Comparison of ENCODE assay signal across 24 cellular contexts in genomic region chr19:30064776-30065494, GRCh38.
A peak's percentile ranks its signal among the peaks of the same experiment; 100 is the strongest.
DNase-seq lines count a peak whose midpoint lies in the region; ATAC-seq and TF ChIP-seq lines count a peak whose summit lies in the region.
"Had no signal": no experiment of that assay in that cellular context is flagged by ENCODE, and none has a peak within 500 bp of the region (broad histone marks: within the 10 kb centered on the region; RNA-seq: fewer than 3 reads in every experiment).

No MANE protein-coding gene starts in this region.

- no peak overlapping the region for H4K8ac ChIP-seq in H9 (replicated peaks; ENCODE audit: insufficient read length, low read depth, low read length)

- H3K4me2 ChIP-seq in H9 (ENCODE audit: insufficient read depth, insufficient read length, low read length): no peak overlapping the region

- TF ChIP-seq POLR2A in breast epithelium (IDR thresholded peaks at IDR 0.05): no peak

- peak overlapping the region in 2 of 3 donors; percentile 13 to 33 for H3K4me3 ChIP-seq in breast epithelium
- H3K4me3 ChIP-seq: heart left ventricle, K562, MG63, tibial artery had no signal

- no peak overlapping the region for H3K18ac ChIP-seq in H9 (ENCODE audit: insufficient read length, low read depth, low read length)

- H4K5ac ChIP-seq in H9 (ENCODE audit: insufficient read length, low read depth, low read length): no peak overlapping the region

- H2AFZ ChIP-seq in H9 (ENCODE audit: low read length): no peak overlapping the region

- no peak overlapping the region for H3K23ac ChIP-seq in H9 (ENCODE audit: insufficient read length, low read depth, low read length)

- no CpG with 5 or more reads among the region's 16 CpGs for WGBS in H9 (ENCODE audit: extremely low coverage, insufficient read length, low lambda C conversion rate)

- intact Hi-C loops in breast epithelium (cut with DNase I; ENCODE audit: low total_unique reads) (loop anchor here (5.0 kb wide), 1 partner anchor 1287 kb away; no protein-coding TSS in a partner anchor), MCF 10A (cut with micrococcal nuclease) (no loop called here)

- H3K9ac ChIP-seq in H9 (ENCODE audit: extremely low read depth, insufficient read length, low read length): no peak overlapping the region

- H3K79me1 ChIP-seq in H9 (ENCODE audit: insufficient read depth, low read depth, low read length, poor library complexity, severe bottlenecking): no peaks in the 10 kb centered on the region

- H2BK120ac ChIP-seq in H9 (ENCODE audit: low read depth, low read length, poor library complexity, severe bottlenecking): no peak overlapping the region

- H3K27me3 Mint-ChIP-seq in MCF 10A (ENCODE audit: insufficient read depth, unreplicated experiment) (no peaks in the 10 kb centered on the region), H9 (ENCODE audit: low read depth) (peaks cover 2% of the 10 kb centered on the region)
- H3K27me3 Mint-ChIP-seq: stimulated activated naive CD8-positive, alpha-beta T cell treated with anti-CD3 and anti-CD28 coated beads, Interleukin-15, amount 100 ng/mL, for 72 hours had no signal

- H3K4me1 ChIP-seq in breast epithelium (no peaks in the 10 kb centered on the region), H9 (ENCODE audit: insufficient read depth, low read length) (no peaks in the 10 kb centered on the region)
- H3K4me1 ChIP-seq: Caco-2, heart left ventricle, tibial artery had no signal

- H3K27ac ChIP-seq in breast epithelium: no peak overlapping the region
- no peak overlapping the region for H3K27ac ChIP-seq in H9 (ENCODE audit: insufficient read length, low read depth, low read length)
- H3K27ac ChIP-seq: brain microvascular endothelial cell, heart left ventricle, tibial artery had no signal

- no peak for DNase-seq in breast epithelium (ENCODE audit: low spot score in 2 of 2)
- DNase-seq in MCF 10A (ENCODE audit: unreplicated experiment): no peak
- DNase-seq in cerebellum (ENCODE audit: low spot score): peak; percentile 62
- DNase-seq in mesenteric fat pad (ENCODE audit: low spot score): peak; percentile 68
- no peak for DNase-seq in H9
- no peak for DNase-seq in T-helper 2 cell
- DNase-seq: activated CD4-positive, alpha-beta T cell treated with anti-CD3 and anti-CD28 coated beads for 4 hours; activated naive CD4-positive, alpha-beta T cell treated with anti-CD3 and anti-CD28 coated beads, Interleukin-2, amount 50 U/mL, for 16 hours; amniotic stem cell; brain microvascular endothelial cell; Caco-2; DMS79 treated with DMSO at 0.1 percent for 48 hours; effector memory CD8-positive, alpha-beta T cell; kidney glomerular epithelial cell; MG63; NCI-H2081; NCI-H446; NCI-H774; tibial artery had no signal

- POLR2A ChIA-PET in MCF 10A (lab: Yijun Ruan, JAX): no interaction called here

- no peaks in the 10 kb centered on the region for H3K36me3 Mint-ChIP-seq in MCF 10A (ENCODE audit: insufficient read depth, unreplicated experiment)
- no peaks in the 10 kb centered on the region; a peak in 1 of 7 replicates for H3K36me3 Mint-ChIP-seq in H9 (ENCODE audit: insufficient read depth in 1 of 3, low read depth in 3 of 3)

- no peak overlapping the region for H3K27ac Mint-ChIP-seq in MCF 10A (ENCODE audit: low read depth, unreplicated experiment)
- H3K27ac Mint-ChIP-seq in H9: no peak overlapping the region
- H3K27ac Mint-ChIP-seq: effector memory CD8-positive, alpha-beta T cell; stimulated activated naive CD8-positive, alpha-beta T cell treated with anti-CD3 and anti-CD28 coated beads, Interleukin-15, amount 100 ng/mL, for 72 hours had no signal

- H2AK5ac ChIP-seq in H9 (ENCODE audit: insufficient read length, low read length): no peak overlapping the region

- H3K4me1 Mint-ChIP-seq in MCF 10A (ENCODE audit: insufficient read depth, unreplicated experiment) (no peaks in the 10 kb centered on the region), H9 (peaks cover 3 to 4% of the 10 kb centered on the region in 2 experiments; a peak in 1 of 4 replicates)
- H3K4me1 Mint-ChIP-seq: stimulated activated naive CD8-positive, alpha-beta T cell treated with anti-CD3 and anti-CD28 coated beads, Interleukin-15, amount 100 ng/mL, for 72 hours had no signal

- no peak overlapping the region for H3K4me3 Mint-ChIP-seq in MCF 10A (ENCODE audit: unreplicated experiment)
- no peak overlapping the region for H3K4me3 Mint-ChIP-seq in H9
- H3K4me3 Mint-ChIP-seq: effector memory CD8-positive, alpha-beta T cell; stimulated activated naive CD8-positive, alpha-beta T cell treated with anti-CD3 and anti-CD28 coated beads, Interleukin-15, amount 100 ng/mL, for 72 hours had no signal

- H3K9me3 ChIP-seq in breast epithelium: no peaks in the 10 kb centered on the region
- H3K9me3 ChIP-seq in H9 (ENCODE audit: control insufficient read depth, low read depth, low read length): no peaks in the 10 kb centered on the region
- H3K9me3 ChIP-seq: Caco-2, heart left ventricle, MG63, tibial artery had no signal

- H3K36me3 ChIP-seq in breast epithelium: no peaks in the 10 kb centered on the region
- H3K36me3 ChIP-seq: brain microvascular endothelial cell, heart left ventricle, MG63, tibial artery had no signal

- H3T11ph ChIP-seq in H9 (ENCODE audit: low read length): no peak overlapping the region

- H3K79me2 ChIP-seq in H9 (ENCODE audit: insufficient read depth, low read length): no peaks in the 10 kb centered on the region

- no peak overlapping the region for H2BK15ac ChIP-seq in H9 (ENCODE audit: low read depth, low read length)

- CTCF ChIA-PET in MCF 10A (lab: Yijun Ruan, JAX): interaction anchor here (0.6 kb wide), 1 partner anchor 554 kb away, joined by 3 read pairs; no protein-coding TSS in a partner anchor

- no peak overlapping the region for H3K4ac ChIP-seq in H9 (ENCODE audit: low read depth, low read length)

- BruUV-seq in MCF 10A (replicated peaks; lab: Mats Ljungman, UMichigan): no TSS peak

- H3K14ac ChIP-seq in H9 (ENCODE audit: insufficient read depth, low read length): no peak overlapping the region

- H4K91ac ChIP-seq in H9 (ENCODE audit: insufficient read length, low read depth, low read length): no peak overlapping the region

- no peak overlapping the region for H2BK5ac ChIP-seq in H9 (ENCODE audit: insufficient read length, low read length)

- H3K27me3 ChIP-seq in breast epithelium (peaks cover 0 to 31% of the 10 kb centered on the region in 2 donors), H9 (ENCODE audit: insufficient read depth, low read length) (no peaks in the 10 kb centered on the region)
- H3K27me3 ChIP-seq: brain microvascular endothelial cell, heart left ventricle, MG63 had no signal

- no peak for ATAC-seq in HG02623 (IDR thresholded peaks at IDR 0.05; ENCODE audit: unreplicated experiment)
- no peak for ATAC-seq in HG02981 (IDR thresholded peaks at IDR 0.05; ENCODE audit: unreplicated experiment)
- ATAC-seq: effector memory CD8-positive, alpha-beta T cell; heart left ventricle; stimulated activated naive CD8-positive, alpha-beta T cell treated with anti-CD3 and anti-CD28 coated beads, Interleukin-15, amount 100 ng/mL, for 72 hours had no signal

- H2BK20ac ChIP-seq in H9 (ENCODE audit: low read depth, low read length, poor library complexity, severe bottlenecking): no peak overlapping the region

- H4K20me1 ChIP-seq in H9 (ENCODE audit: control insufficient read depth, insufficient read depth, insufficient read length): no peaks in the 10 kb centered on the region

- H2BK12ac ChIP-seq in H9 (ENCODE audit: insufficient read length, low read depth, low read length): no peak overlapping the region

- H3K56ac ChIP-seq in H9 (ENCODE audit: insufficient read length, low read depth, low read length): no peak overlapping the region

- H3K9me3 Mint-ChIP-seq in MCF 10A (ENCODE audit: unreplicated experiment) (peaks cover 16% of the 10 kb centered on the region), H9 (no peaks in the 10 kb centered on the region; a peak in 1 of 5 replicates)
- H3K9me3 Mint-ChIP-seq: stimulated activated naive CD8-positive, alpha-beta T cell treated with anti-CD3 and anti-CD28 coated beads, Interleukin-15, amount 100 ng/mL, for 72 hours had no signal

- no peaks in the 10 kb centered on the region for H3K23me2 ChIP-seq in H9 (ENCODE audit: insufficient read length, low read depth, low read length, poor library complexity, severe bottlenecking)

- TF ChIP-seq CTCF in breast epithelium (IDR thresholded peaks at IDR 0.05) (no peak), MCF 10A (IDR thresholded peaks at IDR 0.05; ENCODE audit: unreplicated experiment) (no peak), H9 (conservative IDR thresholded peaks at IDR 0.05) (no peak)

Comparison
In these comparisons a context has a peak if more than half of its experiments do, and no peak if none do; other contexts are left out.
1. DNase-seq: peak in cerebellum (single experiment) and mesenteric fat pad (single experiment); none in breast epithelium (0 of 2), MCF 10A (single experiment), H9 (single experiment) and T-helper 2 cell (0 of 5).